Comparison of ENCODE assay signal across 8 cellular contexts in the genomic region with DNA sequence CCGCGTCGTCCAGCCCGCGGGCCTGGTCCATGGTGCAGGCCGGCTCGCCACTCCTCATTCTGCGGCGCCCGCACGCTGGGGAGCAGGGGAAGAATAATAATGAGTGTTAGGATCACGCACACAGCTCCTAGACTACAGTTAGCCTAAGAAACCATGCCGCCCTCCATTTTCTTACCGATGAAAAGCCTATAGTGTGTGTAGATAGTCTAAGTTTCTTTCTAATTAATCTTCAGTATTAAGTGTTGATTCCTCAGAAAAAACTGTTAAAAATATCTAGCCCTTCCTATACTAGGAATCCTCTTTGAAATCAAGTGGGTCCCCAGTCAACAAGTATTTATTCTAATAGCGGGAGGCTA. TPM values are rescaled to one million over a fixed set of nuclear protein-coding genes. Genes with fewer than 3 reads are reported as not detected.
DNase-seq lines count a peak whose midpoint lies in the region; ATAC-seq and TF ChIP-seq lines count a peak whose summit lies in the region.

No MANE protein-coding gene starts in this region.

- H3K36me3 ChIP-seq in adrenal gland (replicated peaks in 1 of 2) (no peaks in the 10 kb centered on the region), upper lobe of left lung (no peaks in the 10 kb centered on the region)

- H3K9me3 ChIP-seq in adrenal gland (replicated peaks in 1 of 3) (no peaks in the 10 kb centered on the region), upper lobe of left lung (no peaks in the 10 kb centered on the region)

- TF ChIP-seq POLR2A in adrenal gland (IDR thresholded peaks at IDR 0.05) = no peak
- no peak for TF ChIP-seq POLR2A in upper lobe of left lung (IDR thresholded peaks at IDR 0.05)

- 16 to 55% (median 19%) methylated on average over 5 to 15 of the region's 15 CpGs for WGBS in adrenal gland, 4 donors
- 58 to 67% methylated on average over 10 to 15 of the region's 15 CpGs for whole genome bisulfite sequencing in upper lobe of left lung, 2 donors

- no peak for TF ChIP-seq CTCF in adrenal gland (IDR thresholded peaks at IDR 0.05)
- no peak for TF ChIP-seq CTCF in upper lobe of left lung (IDR thresholded peaks at IDR 0.05)

- no peaks in the 10 kb centered on the region for H3K27me3 Mint-ChIP-seq in activated naive CD4-positive, alpha-beta T cell treated with anti-CD3 and anti-CD28 coated beads, Interleukin-2, amount 50 U/mL, for 24 hours
- peaks cover 2% of the 10 kb centered on the region for H3K27me3 Mint-ChIP-seq in memory B cell

- H3K27me3 ChIP-seq in adrenal gland = no peaks in the 10 kb centered on the region
- H3K27me3 ChIP-seq in upper lobe of left lung = peaks cover 0 to 2% (median 0%) of the 10 kb centered on the region in 4 donors

- peaks cover 5 to 6% of the 10 kb centered on the region in 2 donors for H3K4me1 ChIP-seq in adrenal gland (replicated peaks in 1 of 2)
- peaks cover 3 to 11% (median 5%) of the 10 kb centered on the region in 4 donors for H3K4me1 ChIP-seq in upper lobe of left lung

- H3K4me1 Mint-ChIP-seq in activated naive CD4-positive, alpha-beta T cell treated with anti-CD3 and anti-CD28 coated beads, Interleukin-2, amount 50 U/mL, for 24 hours = peaks cover 12% of the 10 kb centered on the region
- peaks cover 8% of the 10 kb centered on the region for H3K4me1 Mint-ChIP-seq in memory B cell

- H3K4me3 Mint-ChIP-seq in activated naive CD4-positive, alpha-beta T cell treated with anti-CD3 and anti-CD28 coated beads, Interleukin-2, amount 50 U/mL, for 24 hours = peak overlapping the region; percentile 77
- peak overlapping the region; percentile 71 for H3K4me3 Mint-ChIP-seq in memory B cell

- intact Hi-C loops in adrenal gland (cut with DNase I) (loop anchor here in 1 of 2 donors (10.0 kb wide), 1 partner anchor 203 kb away; no protein-coding TSS in a partner anchor), posterior vena cava (cut with DNase I) (no loop called here)

- peak; percentile 29 for ATAC-seq in memory B cell (ENCODE audit: low read depth)
- no peak for ATAC-seq in upper lobe of left lung (ENCODE audit: low FRiP score in 2 of 2)
- ATAC-seq in GM18520 (IDR thresholded peaks at IDR 0.05; ENCODE audit: unreplicated experiment) = no peak

- H3K4me3 ChIP-seq in adrenal gland (peak overlapping the region in 2 of 4 donors; percentile 32 to 83), upper lobe of left lung (peak overlapping the region in 3 of 4 donors; percentile 59 to 63 (median 62))

- no peaks in the 10 kb centered on the region for H3K9me3 Mint-ChIP-seq in activated naive CD4-positive, alpha-beta T cell treated with anti-CD3 and anti-CD28 coated beads, Interleukin-2, amount 50 U/mL, for 24 hours
- peaks cover 3% of the 10 kb centered on the region for H3K9me3 Mint-ChIP-seq in memory B cell

- no peak for TF ChIP-seq EP300 in upper lobe of left lung (IDR thresholded peaks at IDR 0.05)

- peaks cover 10% of the 10 kb centered on the region for H3K36me3 Mint-ChIP-seq in activated naive CD4-positive, alpha-beta T cell treated with anti-CD3 and anti-CD28 coated beads, Interleukin-2, amount 50 U/mL, for 24 hours
- H3K36me3 Mint-ChIP-seq in memory B cell = peaks cover 16% of the 10 kb centered on the region

- no peak overlapping the region for H3K27ac Mint-ChIP-seq in activated naive CD4-positive, alpha-beta T cell treated with anti-CD3 and anti-CD28 coated beads, Interleukin-2, amount 50 U/mL, for 24 hours
- no peak overlapping the region for H3K27ac Mint-ChIP-seq in memory B cell

- peak overlapping the region in 3 of 5 donors; percentile 64 to 85 (median 79) for H3K27ac ChIP-seq in adrenal gland
- peak overlapping the region in 1 of 4 donors; percentile 64 for H3K27ac ChIP-seq in upper lobe of left lung

- DNase-seq in activated naive CD4-positive, alpha-beta T cell (lab: John Stamatoyannopoulos, UW) = no peak
- DNase-seq in adrenal gland (no peak), memory B cell (ENCODE audit: low spot score in 2 of 2) (no peak), upper lobe of left lung (no peak), posterior vena cava (ENCODE audit: low spot score) (no peak)
- no peak for DNase-seq in NK-92 treated with Interleukin-12 subunit alpha and Interleukin-12 subunit beta, amount 100 ng/mL, for 24 hours (lab: John Stamatoyannopoulos, UW)

RNA-seq across cellular contexts. Expression of a gene that starts 9.3 kb away (rescaled TPM):
- total RNA-seq in adrenal gland = 10 to 100 TPM in 4 of 8 donors, 1 to 10 TPM in 4; 1.3 to 13.9 (median 10.4) TPM
- polyA plus RNA-seq in adrenal gland = 1 to 10 TPM; 4.8 to 7.9 (median 5.7) TPM
- 10 to 100 TPM in 4 of 6 donors, 1 to 10 TPM in 2; 8.1 to 32.1 (median 17.0) TPM for total RNA-seq in upper lobe of left lung
- 1 to 10 TPM; 7.8 to 9.7 TPM for total RNA-seq in posterior vena cava

RNA-seq across cellular contexts. Expression of a gene that starts 47.6 kb away (rescaled TPM):
- 10 to 100 TPM; 19.7 to 31.4 (median 24.7) TPM for total RNA-seq in adrenal gland
- polyA plus RNA-seq in adrenal gland = 10 to 100 TPM in 2 of 3 donors, 1 to 10 TPM in 1; 6.7 to 26.4 (median 11.2) TPM
- total RNA-seq in upper lobe of left lung = 10 to 100 TPM; 20.4 to 51.3 (median 26.3) TPM
- total RNA-seq in posterior vena cava = 10 to 100 TPM; 16.0 to 17.6 TPM
